Comparison of ENCODE assay signal across 23 cellular contexts in genomic region chr6:30227242-30227722, GRCh38. TPM values are rescaled to one million over a fixed set of nuclear protein-coding genes. Genes with fewer than 3 reads are reported as not detected.
DNase-seq lines count a peak whose midpoint lies in the region; ATAC-seq and TF ChIP-seq lines count a peak whose summit lies in the region.
"Had no signal": no experiment of that assay in that cellular context is flagged by ENCODE, and none has a peak within 500 bp of the region (broad histone marks: within the 10 kb centered on the region; RNA-seq: fewer than 3 reads in every experiment).

No MANE protein-coding gene starts in this region.

- H4K8ac ChIP-seq in neuronal stem cell (ENCODE audit: low read depth, low read length), result no peak overlapping the region

- no peaks in the 10 kb centered on the region for H3K9me2 ChIP-seq in MM.1S (replicated peaks; ENCODE audit: insufficient read depth, low read length)

- H3K79me1 ChIP-seq in neuronal stem cell (ENCODE audit: low read depth, low read length), result no peaks in the 10 kb centered on the region

- no peak overlapping the region for H3K14ac ChIP-seq in neuronal stem cell (ENCODE audit: low read length)

- no peak overlapping the region for H3K23ac ChIP-seq in neuronal stem cell (ENCODE audit: low read depth, low read length, poor library complexity)

- peaks cover 9% of the 10 kb centered on the region for H3K36me3 Mint-ChIP-seq in activated T-cell treated with anti-CD3 and anti-CD28 coated beads, Interleukin-2, amount 50 U/mL, for 4 hours (ENCODE audit: insufficient read depth)
- peaks cover 14% of the 10 kb centered on the region for H3K36me3 Mint-ChIP-seq in activated naive CD8-positive, alpha-beta T cell

- no peak overlapping the region for H2BK5ac ChIP-seq in neuronal stem cell (ENCODE audit: low read length)

- no peaks in the 10 kb centered on the region for H3K27me3 ChIP-seq in MM.1S (replicated peaks; ENCODE audit: insufficient read depth, low read length)
- no peaks in the 10 kb centered on the region for H3K27me3 ChIP-seq in neuronal stem cell (ENCODE audit: control insufficient read depth in 3 of 3, insufficient read depth in 3 of 3, low read depth in 1 of 3, low read length in 3 of 3)
- H3K27me3 ChIP-seq in BE2C, result peaks cover 10% of the 10 kb centered on the region; the same call in 1 of the 2 replicates
- H3K27me3 ChIP-seq: right atrium auricular region, suprapubic skin, uterus had no signal

- no peak overlapping the region for H2AFZ ChIP-seq in MM.1S (ENCODE audit: low read length)
- peak overlapping the region; percentile 36 for H2AFZ ChIP-seq in neuronal stem cell (ENCODE audit: low read length)

- H3K4me3 ChIP-seq in MM.1S (ENCODE audit: low read length), result no peak overlapping the region
- H3K4me3 ChIP-seq in neuronal stem cell (ENCODE audit: low read length in 2 of 2), result no peak overlapping the region
- no peak overlapping the region for H3K4me3 ChIP-seq in BE2C (ENCODE audit: low read depth, low read length)
- H3K4me3 ChIP-seq: right atrium auricular region, suprapubic skin, uterus had no signal

- H3K27ac Mint-ChIP-seq in activated naive CD8-positive, alpha-beta T cell, result peak overlapping the region; percentile 91
- H3K27ac Mint-ChIP-seq: activated CD4-positive, alpha-beta T cell treated with anti-CD3 and anti-CD28 coated beads, Interleukin-2, amount 10 ng/mL, durations not matched to agents 7 days and 5 days had no signal

- no peak overlapping the region for H2AK5ac ChIP-seq in neuronal stem cell (ENCODE audit: low read depth, low read length)

- H3K4me1 Mint-ChIP-seq in activated T-cell treated with anti-CD3 and anti-CD28 coated beads, Interleukin-2, amount 50 U/mL, for 4 hours (ENCODE audit: low read depth), result peaks cover 20% of the 10 kb centered on the region
- H3K4me1 Mint-ChIP-seq in activated naive CD8-positive, alpha-beta T cell (ENCODE audit: low read depth), result peaks cover 16% of the 10 kb centered on the region

- H3K9ac ChIP-seq in MM.1S (ENCODE audit: low read length) (no peak overlapping the region), neuronal stem cell (ENCODE audit: low read depth, low read length, poor library complexity) (no peak overlapping the region)

- H4K91ac ChIP-seq in neuronal stem cell (ENCODE audit: low read depth, low read length, poor library complexity), result no peak overlapping the region

- H2BK120ac ChIP-seq in neuronal stem cell (ENCODE audit: low read depth, low read length), result no peak overlapping the region

- H3K4me1 ChIP-seq in MM.1S (ENCODE audit: low read length) (no peaks in the 10 kb centered on the region), neuronal stem cell (ENCODE audit: control insufficient read depth in 2 of 2, insufficient read depth in 1 of 2, low read depth in 1 of 2, low read length in 2 of 2) (peaks cover 0 to 3% of the 10 kb centered on the region in 2 donors), BE2C (no peaks in the 10 kb centered on the region)
- H3K4me1 ChIP-seq: foreskin keratinocyte, right atrium auricular region, suprapubic skin, uterus had no signal

- no peak for DNase-seq in activated T-cell treated with anti-CD3 and anti-CD28 coated beads, Interleukin-2, amount 50 U/mL, for 4 hours
- DNase-seq in activated T-cell treated with anti-CD3 and anti-CD28 coated beads for 4 hours (no peak), MM.1S (no peak), neuronal stem cell (ENCODE audit: low spot score) (no peak), hippocampal formation (lab: John Stamatoyannopoulos, UW) (no peak), BE2C (no peak)
- DNase-seq: activated CD4-positive, alpha-beta T cell treated with anti-CD3 and anti-CD28 coated beads, Interleukin-2, amount 10 ng/mL, durations not matched to agents 7 days and 5 days; anterior cingulate cortex; central memory CD4-positive, alpha-beta T cell; erythroblast; foreskin keratinocyte; GF-D8; NCI-H1436 treated with DMSO at 0.1 percent for 48 hours; NCI-H2171 treated with DMSO at 0.1 percent for 48 hours; NCI-H526; stimulated activated CD4-positive, alpha-beta T cell treated with anti-CD3 and anti-CD28 coated beads, Interleukin-12 subunit alpha, Interleukin-12 subunit beta, amount 100 ng/mL, for 4 hours; stimulated activated CD8-positive, alpha-beta memory T cell treated with anti-CD3 and anti-CD28 coated beads, Interleukin-4, amount 100 ng/mL, for 48 hours; uterus had no signal

- no peak overlapping the region for H3K4ac ChIP-seq in neuronal stem cell (ENCODE audit: low read length)

- no CpG with 5 or more reads among the region's 6 CpGs for WGBS in neuronal stem cell (ENCODE audit: extremely low coverage in 2 of 2, insufficient read length in 2 of 2, insufficient replicate concordance in 1 of 2), 2 donors

- peak; percentile 13 to 32 for ATAC-seq in activated T-cell treated with anti-CD3 and anti-CD28 coated beads, Interleukin-2, amount 50 U/mL, for 4 hours
- ATAC-seq in GM18858 (IDR thresholded peaks at IDR 0.05; ENCODE audit: unreplicated experiment), result no peak
- ATAC-seq: foreskin keratinocyte had no signal

- no peaks in the 10 kb centered on the region for H3K79me2 ChIP-seq in MM.1S (ENCODE audit: low read length)

- TF ChIP-seq CTCF in MM.1S (IDR thresholded peaks at IDR 0.05; ENCODE audit: low read length), result no peak
- TF ChIP-seq CTCF in BE2C (IDR thresholded peaks at IDR 0.05; ENCODE audit: low read depth, low read length), result no peak

- H3K36me3 ChIP-seq in MM.1S (replicated peaks; ENCODE audit: insufficient read depth, low read length), result no peaks in the 10 kb centered on the region
- no peaks in the 10 kb centered on the region for H3K36me3 ChIP-seq in neuronal stem cell (replicated peaks in 1 of 2; ENCODE audit: control insufficient read depth in 2 of 2, insufficient read depth in 2 of 2, low read length in 2 of 2)
- H3K36me3 ChIP-seq in BE2C, result no peaks in the 10 kb centered on the region
- H3K36me3 ChIP-seq: right atrium auricular region, suprapubic skin, uterus had no signal

- H3K18ac ChIP-seq in neuronal stem cell (ENCODE audit: low read length), result no peak overlapping the region

- no peaks in the 10 kb centered on the region for H3K27me3 Mint-ChIP-seq in activated T-cell treated with anti-CD3 and anti-CD28 coated beads, Interleukin-2, amount 50 U/mL, for 4 hours (ENCODE audit: low read depth)
- peaks cover 1% of the 10 kb centered on the region for H3K27me3 Mint-ChIP-seq in activated naive CD8-positive, alpha-beta T cell

- H3K4me3 Mint-ChIP-seq in activated T-cell treated with anti-CD3 and anti-CD28 coated beads, Interleukin-2, amount 50 U/mL, for 4 hours, result peak overlapping the region; percentile 52
- H3K4me3 Mint-ChIP-seq in activated naive CD8-positive, alpha-beta T cell, result peak overlapping the region; percentile 63
- H3K4me3 Mint-ChIP-seq: activated CD4-positive, alpha-beta T cell treated with anti-CD3 and anti-CD28 coated beads, Interleukin-2, amount 10 ng/mL, durations not matched to agents 7 days and 5 days had no signal

- H3K9me3 ChIP-seq in MM.1S (replicated peaks; ENCODE audit: insufficient read depth, low read length), result no peaks in the 10 kb centered on the region
- H3K9me3 ChIP-seq in neuronal stem cell (replicated peaks in 1 of 2; ENCODE audit: control insufficient read depth in 2 of 2, insufficient read depth in 1 of 2, low read depth in 1 of 2, low read length in 2 of 2), result peaks cover 5 to 16% of the 10 kb centered on the region in 2 donors
- no peaks in the 10 kb centered on the region for H3K9me3 ChIP-seq in BE2C
- H3K9me3 ChIP-seq: right atrium auricular region, suprapubic skin, uterus had no signal

- H3F3A ChIP-seq in MM.1S (ENCODE audit: insufficient read depth, low read length), result no peaks in the 10 kb centered on the region

- H3K4me2 ChIP-seq in MM.1S (ENCODE audit: low read depth, low read length) (peak overlapping the region; percentile 28; the same call in 1 of the 2 replicates), neuronal stem cell (ENCODE audit: insufficient read depth, low read length, poor library complexity, severe bottlenecking) (no peak overlapping the region)

- no peak overlapping the region for H2BK15ac ChIP-seq in neuronal stem cell (ENCODE audit: low read length)

- no peaks in the 10 kb centered on the region for H4K20me1 ChIP-seq in MM.1S (ENCODE audit: insufficient read depth, low read length)

- no peak overlapping the region for H2BK12ac ChIP-seq in neuronal stem cell (ENCODE audit: low read length)

- H3K27ac ChIP-seq in MM.1S (ENCODE audit: low read length) (no peak overlapping the region), neuronal stem cell (replicated peaks; ENCODE audit: low read length) (no peak overlapping the region)
- H3K27ac ChIP-seq: C4-2B, foreskin keratinocyte, right atrium auricular region, suprapubic skin, uterus had no signal

- peaks cover 11% of the 10 kb centered on the region for H3K9me3 Mint-ChIP-seq in activated T-cell treated with anti-CD3 and anti-CD28 coated beads, Interleukin-2, amount 50 U/mL, for 4 hours
- peaks cover 8% of the 10 kb centered on the region for H3K9me3 Mint-ChIP-seq in activated naive CD8-positive, alpha-beta T cell (ENCODE audit: low read depth)

RNA-seq across cellular contexts. Expression of gene TRIM26, which starts 14.1 kb away (rescaled TPM):
- 10 to 100 TPM; 57.1 to 72.5 (median 61.6) TPM for total RNA-seq in activated T-cell treated with anti-CD3 and anti-CD28 coated beads, Interleukin-2, amount 50 U/mL, for 4 hours
- 8.7 TPM for polyA plus RNA-seq in neuronal stem cell (2013, experiment 1 of 2)
- polyA plus RNA-seq in neuronal stem cell (2013, experiment 2 of 2), result 8.4 TPM
- polyA plus RNA-seq in BE2C (2012; ENCODE audit: insufficient read depth, insufficient read length, low read depth), result 26.3 TPM
